Comparison of ENCODE assay signal across 25 cellular contexts in the genomic region with DNA sequence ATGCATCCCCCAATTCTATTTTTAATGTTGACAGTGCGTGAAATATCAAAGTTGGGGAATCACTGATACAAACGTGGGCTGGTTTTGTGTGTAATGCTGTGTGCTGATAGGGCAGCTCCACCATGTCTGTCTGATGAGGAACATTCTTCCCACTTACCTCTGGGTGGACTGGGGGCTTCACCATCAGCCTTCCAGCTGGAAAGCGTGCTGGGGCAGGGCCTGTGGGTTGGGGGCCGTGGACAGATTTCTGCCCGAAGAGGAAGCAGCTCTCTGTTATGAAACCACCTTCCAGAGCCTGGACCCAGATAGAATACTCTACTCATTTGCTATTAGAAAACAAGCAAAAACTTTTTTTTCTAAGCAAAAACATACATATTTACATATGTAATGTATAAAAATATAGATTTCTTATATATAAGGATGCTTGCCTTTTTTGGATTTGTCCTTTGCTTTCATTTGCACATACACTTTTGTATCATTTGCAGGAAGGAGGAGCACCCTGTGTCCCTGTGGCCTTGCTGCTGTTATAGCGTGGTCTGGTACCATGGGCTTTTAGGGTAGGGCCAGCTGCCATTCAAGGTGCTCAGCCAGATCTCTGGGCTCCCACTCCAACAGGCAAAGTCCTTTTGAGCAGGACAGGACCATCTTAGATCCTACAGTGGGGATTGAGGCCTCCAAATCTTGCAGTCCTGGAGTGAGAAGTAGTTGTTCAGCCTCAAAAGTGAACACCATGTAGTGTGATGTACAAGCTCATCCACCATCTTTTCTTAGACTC. TPM values are rescaled to one million over a fixed set of nuclear protein-coding genes. Genes with fewer than 3 reads are reported as not detected.
A peak's percentile ranks its signal among the peaks of the same experiment; 100 is the strongest.
DNase-seq lines count a peak whose midpoint lies in the region; ATAC-seq, FAIRE-seq and TF ChIP-seq lines count a peak whose summit lies in the region.
"Had no signal": no experiment of that assay in that cellular context is flagged by ENCODE, and none has a peak within 500 bp of the region (broad histone marks: within the 10 kb centered on the region; RNA-seq: fewer than 3 reads in every experiment).

No MANE protein-coding gene starts in this region.

- H4K20me1 ChIP-seq in H9 (ENCODE audit: control insufficient read depth, insufficient read depth, insufficient read length): no peaks in the 10 kb centered on the region

- CTCF ChIA-PET in activated CD4-positive, alpha-beta memory T cell treated with anti-CD3 and anti-CD28 coated beads, Interleukin-2, amount 10 ng/mL, durations not matched to agents 7 days and 5 days (lab: Charles Lee): interaction anchor here (1.4 to 2.8 kb wide), 3 partner anchors 50 to 151 kb away, joined by 3 to 13 read pairs (median 9); a partner anchor contains a TSS
- CTCF ChIA-PET in activated CD4-positive, alpha-beta memory T cell treated with anti-CD3 and anti-CD28 coated beads for 36 hours (lab: Charles Lee): interaction anchor here (0.9 to 2.3 kb wide), 2 partner anchors 10 to 151 kb away, joined by 3 to 6 read pairs; no protein-coding TSS in a partner anchor

- H3K27ac Mint-ChIP-seq in activated CD4-positive, alpha-beta memory T cell treated with anti-CD3 and anti-CD28 coated beads, Interleukin-2, amount 10 ng/mL, durations not matched to agents 7 days and 5 days: peak overlapping the region; percentile 62
- H3K27ac Mint-ChIP-seq in activated CD4-positive, alpha-beta memory T cell treated with anti-CD3 and anti-CD28 coated beads for 36 hours: no peak overlapping the region
- peak overlapping the region; percentile 98 for H3K27ac Mint-ChIP-seq in activated naive CD8-positive, alpha-beta T cell treated with anti-CD3 and anti-CD28 coated beads, Interleukin-2, amount 10 ng/mL, durations not matched to agents 7 days and 5 days
- H3K27ac Mint-ChIP-seq in H9: no peak overlapping the region
- H3K27ac Mint-ChIP-seq: activated naive CD4-positive, alpha-beta T cell treated with anti-CD3 and anti-CD28 coated beads, Interleukin-2, amount 50 U/mL, for 24 hours; HFFc6 had no signal

- peaks cover 58% of the 10 kb centered on the region for H3K4me1 Mint-ChIP-seq in activated CD4-positive, alpha-beta memory T cell treated with anti-CD3 and anti-CD28 coated beads, Interleukin-2, amount 10 ng/mL, durations not matched to agents 7 days and 5 days
- peaks cover 35% of the 10 kb centered on the region for H3K4me1 Mint-ChIP-seq in activated CD4-positive, alpha-beta memory T cell treated with anti-CD3 and anti-CD28 coated beads for 36 hours (ENCODE audit: low read depth)
- peaks cover 65% of the 10 kb centered on the region for H3K4me1 Mint-ChIP-seq in activated naive CD8-positive, alpha-beta T cell treated with anti-CD3 and anti-CD28 coated beads, Interleukin-2, amount 10 ng/mL, durations not matched to agents 7 days and 5 days
- no peaks in the 10 kb centered on the region for H3K4me1 Mint-ChIP-seq in H9

- H3K9ac ChIP-seq in H9 (ENCODE audit: extremely low read depth, insufficient read length, low read length): no peak overlapping the region
- H3K9ac ChIP-seq: SK-N-SH had no signal

- H3K23ac ChIP-seq in H9 (ENCODE audit: insufficient read length, low read depth, low read length): no peak overlapping the region

- H2BK20ac ChIP-seq in H9 (ENCODE audit: low read depth, low read length, poor library complexity, severe bottlenecking): no peak overlapping the region

- no peak overlapping the region for H4K8ac ChIP-seq in H9 (replicated peaks; ENCODE audit: insufficient read length, low read depth, low read length)

- FAIRE-seq in GM19239 (lab: Jason Lieb, UNC): peak; percentile 31
- no peak for FAIRE-seq in frontal cortex (lab: Jason Lieb, UNC)
- FAIRE-seq: A549, RCC 7860 had no signal

- no peak for ATAC-seq in activated naive CD8-positive, alpha-beta T cell treated with anti-CD3 and anti-CD28 coated beads, Interleukin-2, amount 10 ng/mL, durations not matched to agents 7 days and 5 days (ENCODE audit: low read depth)
- ATAC-seq: A549, body of pancreas had no signal

- no peak overlapping the region for H2BK120ac ChIP-seq in H9 (ENCODE audit: low read depth, low read length, poor library complexity, severe bottlenecking)

- H2BK15ac ChIP-seq in H9 (ENCODE audit: low read depth, low read length): no peak overlapping the region

- H2BK12ac ChIP-seq in H9 (ENCODE audit: insufficient read length, low read depth, low read length): no peak overlapping the region

- H3K56ac ChIP-seq in H9 (ENCODE audit: insufficient read length, low read depth, low read length): no peak overlapping the region

- no peak overlapping the region for H2BK5ac ChIP-seq in H9 (ENCODE audit: insufficient read length, low read length)

- H3K23me2 ChIP-seq in H9 (ENCODE audit: insufficient read length, low read depth, low read length, poor library complexity, severe bottlenecking): no peaks in the 10 kb centered on the region

- no peaks in the 10 kb centered on the region for H3K27me3 ChIP-seq in H9 (ENCODE audit: insufficient read depth, low read length)
- H3K27me3 ChIP-seq: body of pancreas, colonic mucosa, vagina had no signal

- no CpG with 5 or more reads among the region's 6 CpGs for WGBS in H9 (ENCODE audit: extremely low coverage, insufficient read length, low lambda C conversion rate)

- H3T11ph ChIP-seq in H9 (ENCODE audit: low read length): no peak overlapping the region

- H3K9me3 ChIP-seq in H9 (ENCODE audit: control insufficient read depth, low read depth, low read length): peaks cover 92% of the 10 kb centered on the region
- H3K9me3 ChIP-seq: A549, body of pancreas, colonic mucosa, SK-N-SH, vagina had no signal

- intact Hi-C loops in activated CD4-positive, alpha-beta memory T cell treated with anti-CD3 and anti-CD28 coated beads for 36 hours (cut with micrococcal nuclease): no loop called here
- intact Hi-C loops in posterior vena cava (cut with DNase I): no loop called here

- no peak overlapping the region for H3K18ac ChIP-seq in H9 (ENCODE audit: insufficient read length, low read depth, low read length)

- no peak overlapping the region for H3K4me2 ChIP-seq in H9 (ENCODE audit: insufficient read depth, insufficient read length, low read length)
- H3K4me2 ChIP-seq: A549, SK-N-SH had no signal

- H3K9me3 Mint-ChIP-seq in activated CD4-positive, alpha-beta memory T cell treated with anti-CD3 and anti-CD28 coated beads, Interleukin-2, amount 10 ng/mL, durations not matched to agents 7 days and 5 days: no peaks in the 10 kb centered on the region
- H3K9me3 Mint-ChIP-seq in activated CD4-positive, alpha-beta memory T cell treated with anti-CD3 and anti-CD28 coated beads for 36 hours: no peaks in the 10 kb centered on the region
- H3K9me3 Mint-ChIP-seq in activated naive CD8-positive, alpha-beta T cell treated with anti-CD3 and anti-CD28 coated beads, Interleukin-2, amount 10 ng/mL, durations not matched to agents 7 days and 5 days: no peaks in the 10 kb centered on the region
- peaks cover 85 to 86% of the 10 kb centered on the region in 2 experiments for H3K9me3 Mint-ChIP-seq in H9
- H3K9me3 Mint-ChIP-seq: activated naive CD4-positive, alpha-beta T cell treated with anti-CD3 and anti-CD28 coated beads, Interleukin-2, amount 50 U/mL, for 24 hours; CD4-positive, alpha-beta T cell; HFFc6 had no signal

- no peak overlapping the region for H3K27ac ChIP-seq in H9 (ENCODE audit: insufficient read length, low read depth, low read length)
- H3K27ac ChIP-seq: A549, body of pancreas, colonic mucosa, HL-60, vagina had no signal

- no peaks in the 10 kb centered on the region for H3K4me1 ChIP-seq in H9 (ENCODE audit: insufficient read depth, low read length)
- H3K4me1 ChIP-seq: colonic mucosa, vagina had no signal

- H2AFZ ChIP-seq in H9 (ENCODE audit: low read length): no peak overlapping the region

- H4K5ac ChIP-seq in H9 (ENCODE audit: insufficient read length, low read depth, low read length): no peak overlapping the region

- no peaks in the 10 kb centered on the region for H3K79me1 ChIP-seq in H9 (ENCODE audit: insufficient read depth, low read depth, low read length, poor library complexity, severe bottlenecking)

- no peaks in the 10 kb centered on the region for H3K27me3 Mint-ChIP-seq in activated CD4-positive, alpha-beta memory T cell treated with anti-CD3 and anti-CD28 coated beads, Interleukin-2, amount 10 ng/mL, durations not matched to agents 7 days and 5 days
- no peaks in the 10 kb centered on the region for H3K27me3 Mint-ChIP-seq in activated CD4-positive, alpha-beta memory T cell treated with anti-CD3 and anti-CD28 coated beads for 36 hours
- no peaks in the 10 kb centered on the region for H3K27me3 Mint-ChIP-seq in activated naive CD8-positive, alpha-beta T cell treated with anti-CD3 and anti-CD28 coated beads, Interleukin-2, amount 10 ng/mL, durations not matched to agents 7 days and 5 days
- H3K27me3 Mint-ChIP-seq in H9 (ENCODE audit: low read depth): no peaks in the 10 kb centered on the region; the same call in 1 of the 2 replicates
- H3K27me3 Mint-ChIP-seq: activated naive CD4-positive, alpha-beta T cell treated with anti-CD3 and anti-CD28 coated beads, Interleukin-2, amount 50 U/mL, for 24 hours; CD4-positive, alpha-beta T cell; naive thymus-derived CD4-positive, alpha-beta T cell had no signal

- no peak overlapping the region for H3K14ac ChIP-seq in H9 (ENCODE audit: insufficient read depth, low read length)

- H3K36me3 Mint-ChIP-seq in activated CD4-positive, alpha-beta memory T cell treated with anti-CD3 and anti-CD28 coated beads, Interleukin-2, amount 10 ng/mL, durations not matched to agents 7 days and 5 days (ENCODE audit: low read depth): peaks cover 16% of the 10 kb centered on the region
- H3K36me3 Mint-ChIP-seq in activated CD4-positive, alpha-beta memory T cell treated with anti-CD3 and anti-CD28 coated beads for 36 hours: no peaks in the 10 kb centered on the region
- H3K36me3 Mint-ChIP-seq in activated naive CD8-positive, alpha-beta T cell treated with anti-CD3 and anti-CD28 coated beads, Interleukin-2, amount 10 ng/mL, durations not matched to agents 7 days and 5 days: peaks cover 8% of the 10 kb centered on the region
- H3K36me3 Mint-ChIP-seq in H9 (ENCODE audit: insufficient read depth in 1 of 3, low read depth in 3 of 3): peaks cover 13 to 40% (median 15%) of the 10 kb centered on the region in 3 experiments; a peak in 5 of 7 replicates

- no peak overlapping the region for H3K4me3 Mint-ChIP-seq in activated CD4-positive, alpha-beta memory T cell treated with anti-CD3 and anti-CD28 coated beads, Interleukin-2, amount 10 ng/mL, durations not matched to agents 7 days and 5 days
- no peak overlapping the region for H3K4me3 Mint-ChIP-seq in activated CD4-positive, alpha-beta memory T cell treated with anti-CD3 and anti-CD28 coated beads for 36 hours
- peak overlapping the region; percentile 91 for H3K4me3 Mint-ChIP-seq in activated naive CD8-positive, alpha-beta T cell treated with anti-CD3 and anti-CD28 coated beads, Interleukin-2, amount 10 ng/mL, durations not matched to agents 7 days and 5 days
- H3K4me3 Mint-ChIP-seq in H9: no peak overlapping the region
- H3K4me3 Mint-ChIP-seq: activated naive CD4-positive, alpha-beta T cell treated with anti-CD3 and anti-CD28 coated beads, Interleukin-2, amount 50 U/mL, for 24 hours; HFFc6 had no signal

- no peak overlapping the region for H3K4ac ChIP-seq in H9 (ENCODE audit: low read depth, low read length)

- DNase-seq in activated CD4-positive, alpha-beta memory T cell treated with anti-CD3 and anti-CD28 coated beads, Interleukin-2, amount 10 ng/mL, durations not matched to agents 7 days and 5 days: no peak
- DNase-seq in activated CD4-positive, alpha-beta memory T cell treated with anti-CD3 and anti-CD28 coated beads for 36 hours: no peak
- DNase-seq in GM19239 (ENCODE audit: insufficient read length, low spot score) (no peak), posterior vena cava (ENCODE audit: low spot score) (peak; percentile 78), H9 (no peak), frontal cortex (ENCODE audit: low spot score in 2 of 2) (no peak), amniotic stem cell (lab: John Stamatoyannopoulos, UW) (no peak)
- DNase-seq in activated naive CD8-positive, alpha-beta T cell treated with anti-CD3 and anti-CD28 coated beads, Interleukin-2, amount 10 ng/mL, durations not matched to agents 7 days and 5 days: no peak
- DNase-seq: CD4-positive, alpha-beta T cell; colonic mucosa; DMS53; HFFc6; mammary epithelial cell; NCI-H1694 treated with DMSO at 0.1 percent for 48 hours; NCI-H2227 treated with DMSO at 0.1 percent for 48 hours; NCI-H82; SK-N-SH; stimulated activated CD4-positive, alpha-beta T cell treated with anti-CD3 and anti-CD28 coated beads, Interleukin-2, amount 100 ng/mL, for 24 hours had no signal

- POLR2A ChIA-PET in activated CD4-positive, alpha-beta memory T cell treated with anti-CD3 and anti-CD28 coated beads, Interleukin-2, amount 10 ng/mL, durations not matched to agents 7 days and 5 days (lab: Charles Lee): interaction anchor here (1.2 to 3.5 kb wide), 6 partner anchors 12 to 117 kb away, joined by 4 to 21 read pairs (median 5); a partner anchor contains a TSS
- POLR2A ChIA-PET in activated CD4-positive, alpha-beta memory T cell treated with anti-CD3 and anti-CD28 coated beads for 36 hours (lab: Charles Lee): no interaction called here
- POLR2A ChIA-PET in activated naive CD8-positive, alpha-beta T cell treated with anti-CD3 and anti-CD28 coated beads, Interleukin-2, amount 10 ng/mL, durations not matched to agents 7 days and 5 days (lab: Charles Lee): interaction anchor here (0.9 to 7.8 kb wide), 6 partner anchors 12 to 150 kb away, joined by 3 to 94 read pairs (median 5); a partner anchor contains a TSS

- no peak for TF ChIP-seq CTCF in H9 (conservative IDR thresholded peaks at IDR 0.05)

- H4K91ac ChIP-seq in H9 (ENCODE audit: insufficient read length, low read depth, low read length): no peak overlapping the region

- no peaks in the 10 kb centered on the region for H3K79me2 ChIP-seq in H9 (ENCODE audit: insufficient read depth, low read length)

- no peak overlapping the region for H2AK5ac ChIP-seq in H9 (ENCODE audit: insufficient read length, low read length)

RNA-seq across cellular contexts. Expression of a gene that starts 48.1 kb away (rescaled TPM):
- 10 to 100 TPM; 36.3 to 41.5 TPM for total RNA-seq in activated CD4-positive, alpha-beta memory T cell treated with anti-CD3 and anti-CD28 coated beads, Interleukin-2, amount 10 ng/mL, durations not matched to agents 7 days and 5 days
- 10 to 100 TPM; 28.0 to 28.7 TPM for total RNA-seq in activated CD4-positive, alpha-beta memory T cell treated with anti-CD3 and anti-CD28 coated beads for 36 hours
- 10 to 100 TPM; 49.1 to 50.4 TPM for total RNA-seq in activated naive CD8-positive, alpha-beta T cell treated with anti-CD3 and anti-CD28 coated beads, Interleukin-2, amount 10 ng/mL, durations not matched to agents 7 days and 5 days
- total RNA-seq in posterior vena cava (10 to 100 TPM; 45.7 to 51.8 TPM), H9 (2021) (25.0 and 25.5 TPM in 2 replicates), frontal cortex (14.7 TPM)

RNA-seq across cellular contexts. Expression of a gene that starts 51.2 kb away (rescaled TPM):
- 100 to 1,000 TPM; 171 to 178 TPM for total RNA-seq in activated CD4-positive, alpha-beta memory T cell treated with anti-CD3 and anti-CD28 coated beads, Interleukin-2, amount 10 ng/mL, durations not matched to agents 7 days and 5 days
- total RNA-seq in activated CD4-positive, alpha-beta memory T cell treated with anti-CD3 and anti-CD28 coated beads for 36 hours: 100 to 1,000 TPM; 689 to 705 TPM
- total RNA-seq in activated naive CD8-positive, alpha-beta T cell treated with anti-CD3 and anti-CD28 coated beads, Interleukin-2, amount 10 ng/mL, durations not matched to agents 7 days and 5 days: 10 to 100 TPM; 94.2 to 95.1 TPM
- total RNA-seq in posterior vena cava (1 to 10 TPM; 1.7 to 2.7 TPM), H9 (2021) (0.31 and 0.68 TPM in 2 replicates), frontal cortex (not detected)
- total RNA-seq: HFFc6, mammary epithelial cell had no signal

Comparison
In these comparisons a context has a peak if more than half of its experiments do, and no peak if none do; other contexts are left out.
1. H3K27ac Mint-ChIP-seq: peak in activated CD4-positive, alpha-beta memory T cell treated with anti-CD3 and anti-CD28 coated beads, Interleukin-2, amount 10 ng/mL, durations not matched to agents 7 days and 5 days (single experiment) and activated naive CD8-positive, alpha-beta T cell treated with anti-CD3 and anti-CD28 coated beads, Interleukin-2, amount 10 ng/mL, durations not matched to agents 7 days and 5 days (single experiment); none in activated CD4-positive, alpha-beta memory T cell treated with anti-CD3 and anti-CD28 coated beads for 36 hours (single experiment) and H9 (0 of 3).
2. RNA of a gene that starts 51.2 kb away (total RNA-seq): 689 to 705 TPM in activated CD4-positive, alpha-beta memory T cell treated with anti-CD3 and anti-CD28 coated beads for 36 hours, 171 to 178 TPM in activated CD4-positive, alpha-beta memory T cell treated with anti-CD3 and anti-CD28 coated beads, Interleukin-2, amount 10 ng/mL, durations not matched to agents 7 days and 5 days and 94.2 to 95.1 TPM in activated naive CD8-positive, alpha-beta T cell treated with anti-CD3 and anti-CD28 coated beads, Interleukin-2, amount 10 ng/mL, durations not matched to agents 7 days and 5 days; 1.7 to 2.7 TPM in posterior vena cava, 0.31 to 0.68 TPM in H9 and not detected in frontal cortex (single experiment); every median in the first group is over 10 times any median in the second.